20 cellular contexts compared by ENCODE assay signal in the genomic region with DNA sequence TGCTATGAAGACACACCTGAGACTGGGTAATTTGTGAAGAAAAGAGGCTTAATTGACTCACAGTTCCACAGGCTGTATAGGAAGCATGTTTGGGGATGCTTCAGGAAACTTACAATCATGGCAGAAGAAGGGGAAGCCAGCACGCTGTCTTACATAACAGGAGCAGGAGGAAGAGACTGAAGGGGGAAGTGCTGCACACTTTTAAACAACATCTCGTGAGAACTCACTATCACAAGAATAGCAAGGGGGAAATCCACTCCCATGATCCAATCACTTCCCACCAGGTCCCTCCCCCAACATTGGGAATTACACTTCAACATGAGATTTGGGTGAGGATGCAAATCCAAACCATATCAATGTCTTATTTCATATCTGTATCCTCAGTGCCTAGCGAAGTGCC.
A peak's percentile ranks its signal among the peaks of the same experiment; 100 is the strongest.
DNase-seq lines count a peak whose midpoint lies in the region; TF ChIP-seq lines count a peak whose summit lies in the region.
"Had no signal": no experiment of that assay in that cellular context is flagged by ENCODE, and none has a peak within 500 bp of the region (broad histone marks: within the 10 kb centered on the region; RNA-seq: fewer than 3 reads in every experiment).

No MANE protein-coding gene starts in this region.

- H3K9me3 ChIP-seq in esophagus muscularis mucosa = no peaks in the 10 kb centered on the region
- H3K9me3 ChIP-seq: BE2C had no signal

- no peak overlapping the region for H3K27ac ChIP-seq in esophagus muscularis mucosa (replicated peaks in 1 of 4)

- intact Hi-C loops in esophagus muscularis mucosa (cut with DNase I) = no loop called here

- no peak for TF ChIP-seq POLR2A in esophagus muscularis mucosa (IDR thresholded peaks at IDR 0.05; ENCODE audit: low read depth)

- no peaks in the 10 kb centered on the region for H3K27me3 ChIP-seq in esophagus muscularis mucosa
- H3K27me3 ChIP-seq: BE2C had no signal

- peak; percentile 2 for DNase-seq in SIG-M5 treated with dmso at 0.1 percent for 504 hours (lab: John Stamatoyannopoulos, UW; ENCODE audit: unreplicated experiment)
- DNase-seq in SIG-M5 (lab: John Stamatoyannopoulos, UW) = no peak
- DNase-seq in MV-4-11 (lab: John Stamatoyannopoulos, UW) = peak; percentile 15
- peak; percentile 1 for DNase-seq in SKM-1 treated with dmso at 0.1 percent for 144 hours (lab: John Stamatoyannopoulos, UW; ENCODE audit: unreplicated experiment)
- peak; percentile 53 for DNase-seq in esophagus muscularis mucosa (ENCODE audit: extremely low spot score)
- DNase-seq in cerebellum (ENCODE audit: low spot score) = no peak
- no peak for DNase-seq in mucosa of gallbladder (ENCODE audit: low spot score)
- DNase-seq in A172 (ENCODE audit: low spot score) = no peak
- DNase-seq: ACHN; BE2C; C1 segment of cervical spinal cord; CD4-positive, CD25-positive, alpha-beta regulatory T cell; CD8-positive, alpha-beta memory T cell; COR-L47; DMS 273 treated with DMSO at 0.1 percent for 48 hours; DMS53; DND-41; EL; H9 had no signal

- TF ChIP-seq EP300 in esophagus muscularis mucosa (IDR thresholded peaks at IDR 0.05) = no peak

- 68% methylated on average over 3 of the region's 3 CpGs for WGBS in esophagus muscularis mucosa

- H3K4me1 ChIP-seq in esophagus muscularis mucosa = peaks cover 0 to 10% (median 7%) of the 10 kb centered on the region in 4 donors
- H3K4me1 ChIP-seq: BE2C had no signal

- H3K4me3 ChIP-seq in esophagus muscularis mucosa = no peak overlapping the region
- H3K4me3 ChIP-seq: GM12878 had no signal

- no peak for TF ChIP-seq CTCF in esophagus muscularis mucosa (IDR thresholded peaks at IDR 0.05)

- H3K36me3 ChIP-seq in esophagus muscularis mucosa = no peaks in the 10 kb centered on the region
- H3K36me3 ChIP-seq: BE2C had no signal

Comparison
In these comparisons a context has a peak if more than half of its experiments do, and no peak if none do; other contexts are left out.
1. DNase-seq: peak in SIG-M5 treated with dmso at 0.1 percent for 504 hours (single experiment), MV-4-11 (single experiment), SKM-1 treated with dmso at 0.1 percent for 144 hours (single experiment) and esophagus muscularis mucosa (single experiment); none in SIG-M5 (single experiment), cerebellum (single experiment), mucosa of gallbladder (single experiment) and A172 (single experiment).